ENCODE assay signal across 10 cellular contexts in genomic region chr5:180313677-180314076, GRCh38. TPM values are rescaled to one million over a fixed set of nuclear protein-coding genes. Genes with fewer than 3 reads are reported as not detected.
DNase-seq lines count a peak whose midpoint lies in the region; ATAC-seq and TF ChIP-seq lines count a peak whose summit lies in the region.
"Had no signal": no experiment of that assay in that cellular context is flagged by ENCODE, and none has a peak within 500 bp of the region (broad histone marks: within the 10 kb centered on the region; RNA-seq: fewer than 3 reads in every experiment).

No MANE protein-coding gene starts in this region.

- H3K14ac ChIP-seq in neuronal stem cell (ENCODE audit: low read length) (peak overlapping the region; percentile 76), mesenchymal stem cell (ENCODE audit: low read length in 2 of 2) (peak overlapping the region in 1 of 2 experiments; percentile 72)

- H3K18ac ChIP-seq in neuronal stem cell (ENCODE audit: low read length) (no peak overlapping the region), mesenchymal stem cell (ENCODE audit: low read depth in 1 of 2, low read length in 2 of 2) (no peak overlapping the region)

- H3K27me3 ChIP-seq in RWPE2 (ENCODE audit: insufficient read depth, poor library complexity, severe bottlenecking) (no peaks in the 10 kb centered on the region), neuronal stem cell (ENCODE audit: control insufficient read depth in 3 of 3, insufficient read depth in 3 of 3, low read depth in 1 of 3, low read length in 3 of 3) (no peaks in the 10 kb centered on the region), smooth muscle cell (ENCODE audit: low read depth) (no peaks in the 10 kb centered on the region), mesenchymal stem cell (ENCODE audit: control insufficient read depth in 1 of 2, insufficient read depth in 1 of 2, low read length in 2 of 2) (no peaks in the 10 kb centered on the region)
- H3K27me3 ChIP-seq: BLaER1 had no signal

- H3K79me2 ChIP-seq in smooth muscle cell (ENCODE audit: low read depth): no peaks in the 10 kb centered on the region

- H2AK5ac ChIP-seq in neuronal stem cell (ENCODE audit: low read depth, low read length) (no peak overlapping the region), mesenchymal stem cell (ENCODE audit: low read length, severe bottlenecking) (no peak overlapping the region)

- no CpG with 5 or more reads among the region's 40 CpGs for WGBS in neuronal stem cell (ENCODE audit: extremely low coverage in 2 of 2, insufficient read length in 2 of 2, insufficient replicate concordance in 1 of 2), 2 donors
- 99% methylated on average over 40 of the region's 40 CpGs for WGBS in smooth muscle cell (ENCODE audit: low lambda C conversion rate)
- 99% methylated on average over 40 of the region's 40 CpGs for WGBS in mesenchymal stem cell

- no peaks in the 10 kb centered on the region for H3K36me3 ChIP-seq in RWPE2 (ENCODE audit: low read depth)
- peaks cover 15 to 34% of the 10 kb centered on the region in 2 donors for H3K36me3 ChIP-seq in neuronal stem cell (replicated peaks in 1 of 2; ENCODE audit: control insufficient read depth in 2 of 2, insufficient read depth in 2 of 2, low read length in 2 of 2)
- H3K36me3 ChIP-seq in smooth muscle cell (ENCODE audit: low read depth): no peaks in the 10 kb centered on the region
- H3K36me3 ChIP-seq in mesenchymal stem cell (ENCODE audit: control insufficient read depth in 1 of 2, insufficient read depth in 2 of 2, low read depth in 1 of 2, low read length in 2 of 2): peaks cover 54 to 78% of the 10 kb centered on the region in 2 experiments
- H3K36me3 ChIP-seq: BLaER1 had no signal

- no peak overlapping the region for H2BK5ac ChIP-seq in neuronal stem cell (ENCODE audit: low read length)
- H2BK5ac ChIP-seq in mesenchymal stem cell (ENCODE audit: low read depth, low read length, poor library complexity, severe bottlenecking): no peak overlapping the region

- no peak overlapping the region for H4K91ac ChIP-seq in neuronal stem cell (ENCODE audit: low read depth, low read length, poor library complexity)
- H4K91ac ChIP-seq in mesenchymal stem cell (ENCODE audit: low read length): no peak overlapping the region

- H3K4me1 ChIP-seq in RWPE2 (ENCODE audit: insufficient read depth, poor library complexity, severe bottlenecking): no peaks in the 10 kb centered on the region
- H3K4me1 ChIP-seq in neuronal stem cell (ENCODE audit: control insufficient read depth in 2 of 2, insufficient read depth in 1 of 2, low read depth in 1 of 2, low read length in 2 of 2): no peaks in the 10 kb centered on the region
- H3K4me1 ChIP-seq in smooth muscle cell (ENCODE audit: low read depth): no peaks in the 10 kb centered on the region
- peaks cover 4% of the 10 kb centered on the region for H3K4me1 ChIP-seq in mesenchymal stem cell (ENCODE audit: control insufficient read depth, insufficient read depth, low read depth, low read length)
- H3K4me1 ChIP-seq: BLaER1 had no signal

- no peak for TF ChIP-seq CTCF in RWPE2 (IDR thresholded peaks at IDR 0.05; ENCODE audit: poor library complexity, severe bottlenecking)
- no peak for TF ChIP-seq CTCF in smooth muscle cell (IDR thresholded peaks at IDR 0.05; ENCODE audit: borderline replicate concordance, insufficient read depth, poor library complexity, severe bottlenecking)

- H2BK12ac ChIP-seq in neuronal stem cell (ENCODE audit: low read length) (no peak overlapping the region), mesenchymal stem cell (ENCODE audit: low read length in 2 of 2) (no peak overlapping the region)

- peaks cover 8% of the 10 kb centered on the region for H3F3A ChIP-seq in smooth muscle cell (ENCODE audit: low read depth)

- DNase-seq in activated gamma-delta T cell (lab: John Stamatoyannopoulos, UW): peak; percentile 64
- no peak for DNase-seq in activated gamma-delta T cell treated with Interleukin-2 at 50 U/mL for 16 hours
- no peak for DNase-seq in RWPE2 (ENCODE audit: low spot score)
- DNase-seq in cerebellar cortex (ENCODE audit: low spot score): peak; percentile 83
- DNase-seq in neuronal stem cell (ENCODE audit: low spot score): no peak
- DNase-seq in NCI-H1694 (lab: John Stamatoyannopoulos, UW): no peak
- DNase-seq in smooth muscle cell (lab: John Stamatoyannopoulos, UW; ENCODE audit: unreplicated experiment): no peak
- no peak for DNase-seq in mesenchymal stem cell

- H4K20me1 ChIP-seq in smooth muscle cell (ENCODE audit: low read depth): peaks cover 4% of the 10 kb centered on the region
- H4K20me1 ChIP-seq: BLaER1 had no signal

- no peak overlapping the region for H3K27ac ChIP-seq in RWPE2 (ENCODE audit: poor library complexity, severe bottlenecking)
- H3K27ac ChIP-seq in neuronal stem cell (replicated peaks; ENCODE audit: low read length): no peak overlapping the region
- H3K27ac ChIP-seq in smooth muscle cell (ENCODE audit: low read depth): no peak overlapping the region
- no peak overlapping the region for H3K27ac ChIP-seq in mesenchymal stem cell (ENCODE audit: low read length, poor library complexity, severe bottlenecking)
- H3K27ac ChIP-seq: BLaER1 had no signal

- H3K9ac ChIP-seq in neuronal stem cell (ENCODE audit: low read depth, low read length, poor library complexity) (no peak overlapping the region), smooth muscle cell (ENCODE audit: low read depth) (no peak overlapping the region), mesenchymal stem cell (ENCODE audit: low read length) (no peak overlapping the region)
- H3K9ac ChIP-seq: BLaER1 had no signal

- H2AFZ ChIP-seq in neuronal stem cell (ENCODE audit: low read length) (no peak overlapping the region), smooth muscle cell (ENCODE audit: low read depth) (no peak overlapping the region), mesenchymal stem cell (ENCODE audit: low read depth, low read length) (no peak overlapping the region)

- no peak overlapping the region for H3K4me2 ChIP-seq in neuronal stem cell (ENCODE audit: insufficient read depth, low read length, poor library complexity, severe bottlenecking)
- no peak overlapping the region for H3K4me2 ChIP-seq in smooth muscle cell
- H3K4me2 ChIP-seq in mesenchymal stem cell (ENCODE audit: low read length, poor library complexity, severe bottlenecking): no peak overlapping the region
- H3K4me2 ChIP-seq: BLaER1 had no signal

- H2BK15ac ChIP-seq in neuronal stem cell (ENCODE audit: low read length): no peak overlapping the region
- H2BK15ac ChIP-seq in mesenchymal stem cell (ENCODE audit: low read depth, poor library complexity, severe bottlenecking): no peak overlapping the region

- peaks cover 3% of the 10 kb centered on the region for H3K9me3 ChIP-seq in RWPE2 (ENCODE audit: severe bottlenecking)
- no peaks in the 10 kb centered on the region for H3K9me3 ChIP-seq in neuronal stem cell (replicated peaks in 1 of 2; ENCODE audit: control insufficient read depth in 2 of 2, insufficient read depth in 1 of 2, low read depth in 1 of 2, low read length in 2 of 2)
- H3K9me3 ChIP-seq in smooth muscle cell (replicated peaks; ENCODE audit: low read depth): no peaks in the 10 kb centered on the region
- H3K9me3 ChIP-seq in mesenchymal stem cell (ENCODE audit: control insufficient read depth, low read length): no peaks in the 10 kb centered on the region

- ATAC-seq in RWPE2 (ENCODE audit: low read depth): peak; percentile 94

- H3K79me1 ChIP-seq in neuronal stem cell (ENCODE audit: low read depth, low read length): no peaks in the 10 kb centered on the region
- H3K79me1 ChIP-seq in mesenchymal stem cell (replicated peaks; ENCODE audit: low read length, poor library complexity, severe bottlenecking): peaks cover 2% of the 10 kb centered on the region

- H3K23ac ChIP-seq in neuronal stem cell (ENCODE audit: low read depth, low read length, poor library complexity): no peak overlapping the region
- H3K23ac ChIP-seq in mesenchymal stem cell (ENCODE audit: low read length in 2 of 2): no peak overlapping the region

- H4K8ac ChIP-seq in neuronal stem cell (ENCODE audit: low read depth, low read length): no peak overlapping the region
- H4K8ac ChIP-seq in mesenchymal stem cell (ENCODE audit: low read length): no peak overlapping the region

- H2BK120ac ChIP-seq in neuronal stem cell (ENCODE audit: low read depth, low read length) (no peak overlapping the region), mesenchymal stem cell (ENCODE audit: low read depth, low read length) (no peak overlapping the region)

- H3K4ac ChIP-seq in neuronal stem cell (ENCODE audit: low read length) (no peak overlapping the region), mesenchymal stem cell (ENCODE audit: low read depth in 1 of 2, low read length in 2 of 2) (no peak overlapping the region)

- H3K4me3 ChIP-seq in RWPE2 (ENCODE audit: severe bottlenecking) (peak overlapping the region; percentile 41), neuronal stem cell (ENCODE audit: low read length in 2 of 2) (peak overlapping the region in 1 of 2 donors; percentile 39), smooth muscle cell (no peak overlapping the region), mesenchymal stem cell (ENCODE audit: insufficient read depth in 1 of 2, low read depth in 1 of 2, low read length in 2 of 2) (peak overlapping the region in 1 of 2 experiments; percentile 17)
- H3K4me3 ChIP-seq: BLaER1 had no signal

RNA-seq across cellular contexts. Expression of gene MAPK9, which starts 21.8 kb away (rescaled TPM):
- 19.1 TPM for polyA plus RNA-seq in neuronal stem cell (2013, experiment 1 of 2)
- polyA plus RNA-seq in neuronal stem cell (2013, experiment 2 of 2): 20.1 TPM
- 40.9 and 43.4 TPM in 2 replicates for total RNA-seq in smooth muscle cell
- 34.8 and 36.0 TPM in 2 replicates for polyA plus RNA-seq in smooth muscle cell
- 26.3 TPM for polyA plus RNA-seq in mesenchymal stem cell (2013, experiment 1 of 2)
- polyA plus RNA-seq in mesenchymal stem cell (2013, experiment 2 of 2): 25.8 TPM

RNA-seq across cellular contexts. Expression of gene GFPT2, which starts 39.5 kb away (rescaled TPM):
- polyA plus RNA-seq in neuronal stem cell (2013, experiment 1 of 2): 17.6 TPM
- 16.4 TPM for polyA plus RNA-seq in neuronal stem cell (2013, experiment 2 of 2)
- 137 and 168 TPM in 2 replicates for total RNA-seq in smooth muscle cell
- polyA plus RNA-seq in smooth muscle cell: 163 and 243 TPM in 2 replicates
- 12.3 TPM for polyA plus RNA-seq in mesenchymal stem cell (2013, experiment 1 of 2)
- 12.0 TPM for polyA plus RNA-seq in mesenchymal stem cell (2013, experiment 2 of 2)
- polyA plus RNA-seq: keratinocyte had no signal

Comparison
In these comparisons a context has a peak if more than half of its experiments do, and no peak if none do; other contexts are left out.
1. DNase-seq: peak in activated gamma-delta T cell (single experiment) and cerebellar cortex (single experiment); none in activated gamma-delta T cell treated with Interleukin-2 at 50 U/mL for 16 hours (single experiment), RWPE2 (single experiment), neuronal stem cell (single experiment), NCI-H1694 (single experiment), smooth muscle cell (single experiment) and mesenchymal stem cell (single experiment).